In the genomic region with DNA sequence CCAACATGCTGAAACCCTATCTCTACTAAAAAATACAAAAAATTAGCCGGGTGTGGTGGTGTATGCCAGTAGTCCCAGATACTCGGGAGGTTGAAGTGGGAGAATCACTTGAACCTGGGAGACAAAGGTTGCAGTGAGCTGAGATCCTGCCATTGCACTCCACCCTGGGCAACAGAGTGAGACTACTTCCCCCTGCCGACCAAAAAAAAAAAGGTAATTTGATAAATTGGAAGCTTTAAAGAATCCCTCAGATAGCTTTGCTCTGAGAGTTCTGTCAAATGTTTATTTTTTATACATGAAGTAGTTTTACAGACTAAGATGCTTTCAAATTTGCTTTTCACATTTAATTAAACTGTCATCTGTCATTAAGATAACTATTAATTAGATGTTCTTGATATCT, we compare ENCODE assay signal across 31 cellular contexts.
"Had no signal": no experiment of that assay in that cellular context is flagged by ENCODE, and none has a peak within 500 bp of the region (broad histone marks: within the 10 kb centered on the region; RNA-seq: fewer than 3 reads in every experiment).

No MANE protein-coding gene starts in this region.

- H3K4me1 ChIP-seq: adrenal gland, body of pancreas, esophagus muscularis mucosa, foreskin keratinocyte, gastrocnemius medialis, heart left ventricle had no signal

- H3K27ac ChIP-seq: adrenal gland, body of pancreas, esophagus muscularis mucosa, foreskin keratinocyte, gastrocnemius medialis, heart left ventricle had no signal

- H3K9me3 ChIP-seq: adrenal gland, body of pancreas, gastrocnemius medialis had no signal

- H3K27me3 ChIP-seq: adrenal gland, body of pancreas, esophagus muscularis mucosa, foreskin keratinocyte, gastrocnemius medialis, heart left ventricle had no signal

- DNase-seq: activated CD4-positive, alpha-beta memory T cell treated with anti-CD3 and anti-CD28 coated beads for 36 hours; activated CD4-positive, alpha-beta T cell treated with anti-CD3 and anti-CD28 coated beads for 36 hours; activated CD4-positive, alpha-beta T cell treated with anti-CD3 and anti-CD28 coated beads, Interleukin-2, amount 10 ng/mL, durations not matched to agents 24 days and 14 days; activated CD4-positive, CD25-positive, alpha-beta regulatory T cell; activated CD4-positive, CD25-positive, alpha-beta regulatory T cell treated with anti-CD3 and anti-CD28 coated beads, Interleukin-2, amount 50 U/mL, for 72 hours; activated CD8-positive, alpha-beta memory T cell treated with anti-CD3 and anti-CD28 coated beads, Interleukin-2, amount 10 ng/mL, durations not matched to agents 7 days and 5 days; activated CD8-positive, alpha-beta memory T cell treated with anti-CD3 and anti-CD28 coated beads, Interleukin-2, amount 50 U/mL, for 4 hours; activated CD8-positive, alpha-beta T cell treated with anti-CD3 and anti-CD28 coated beads, Interleukin-2, amount 10 ng/mL, durations not matched to agents 7 days and 5 days; activated effector memory CD4-positive, alpha-beta T cell treated with anti-CD3 and anti-CD28 coated beads, Interleukin-2, amount 50 U/mL, for 16 hours; activated naive CD4-positive, alpha-beta T cell treated with anti-CD3 and anti-CD28 coated beads for 36 hours; activated naive CD8-positive, alpha-beta T cell treated with anti-CD3 and anti-CD28 coated beads for 36 hours; activated naive CD8-positive, alpha-beta T cell treated with anti-CD3 and anti-CD28 coated beads, Interleukin-2, amount 50 U/mL, for 24 hours; activated T-cell treated with anti-CD3 and anti-CD28 coated beads, Interleukin-2, amount 50 U/mL, for 1 hour; activated T-cell treated with anti-CD3 and anti-CD28 coated beads, Interleukin-2, amount 50 U/mL, for 48 hours; adrenal gland; amygdala; aorta; body of pancreas; caudate nucleus; cortex of kidney; dermis blood vessel endothelial cell; effector CD4-positive, alpha-beta T cell; effector memory CD8-positive, alpha-beta T cell; erythroblast; foreskin keratinocyte; gastrocnemius medialis; glutamatergic neuron; heart left ventricle; T-helper 17 cell; T1000 had no signal

- H3K36me3 ChIP-seq: adrenal gland, esophagus muscularis mucosa, gastrocnemius medialis, heart left ventricle had no signal

- ATAC-seq: activated CD4-positive, alpha-beta T cell treated with anti-CD3 and anti-CD28 coated beads for 36 hours; activated CD8-positive, alpha-beta memory T cell treated with anti-CD3 and anti-CD28 coated beads, Interleukin-2, amount 10 ng/mL, durations not matched to agents 7 days and 5 days; activated CD8-positive, alpha-beta T cell treated with anti-CD3 and anti-CD28 coated beads, Interleukin-2, amount 10 ng/mL, durations not matched to agents 7 days and 5 days; activated naive CD8-positive, alpha-beta T cell treated with anti-CD3 and anti-CD28 coated beads, Interleukin-2, amount 50 U/mL, for 24 hours; body of pancreas; effector memory CD8-positive, alpha-beta T cell; foreskin keratinocyte; gastrocnemius medialis; heart left ventricle; T-helper 17 cell had no signal

- H3K4me3 ChIP-seq: adrenal gland, body of pancreas, esophagus muscularis mucosa, gastrocnemius medialis, heart left ventricle had no signal
